In the genomic region with DNA sequence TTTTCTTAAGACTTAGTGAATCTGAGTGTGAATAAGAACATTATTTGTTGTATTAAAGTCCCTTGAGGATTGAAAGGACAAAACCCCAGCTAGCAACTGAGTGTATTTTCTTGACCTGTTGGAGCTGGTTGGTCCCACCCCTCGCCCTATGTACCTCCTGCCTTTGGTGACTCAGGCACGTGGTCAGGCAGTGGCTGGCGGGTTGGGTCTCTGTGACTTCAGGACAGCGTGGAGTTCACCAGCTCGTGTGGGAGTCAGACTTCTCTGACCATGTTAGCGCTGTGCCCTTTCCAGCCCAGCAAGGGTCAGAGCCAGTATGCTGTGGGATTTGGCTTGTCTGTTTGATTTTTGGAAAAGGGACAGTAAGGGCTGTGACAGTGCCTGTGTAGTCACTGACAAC, we compare ENCODE assay signal across 10 cellular contexts.
DNase-seq lines count a peak whose midpoint lies in the region; ATAC-seq and TF ChIP-seq lines count a peak whose summit lies in the region.
"Had no signal": no experiment of that assay in that cellular context is flagged by ENCODE, and none has a peak within 500 bp of the region (broad histone marks: within the 10 kb centered on the region; RNA-seq: fewer than 3 reads in every experiment).

No MANE protein-coding gene starts in this region.

- no peaks in the 10 kb centered on the region for H3K9me3 Mint-ChIP-seq in dendritic cell treated with granulocyte-macrophage colony-stimulating factor and Interleukin-4, amounts not matched to agents 40 ng/mL and 50 ng/mL, for 4 days
- no peaks in the 10 kb centered on the region for H3K9me3 Mint-ChIP-seq in osteocyte (ENCODE audit: unreplicated experiment)

- no peaks in the 10 kb centered on the region for H3K9me3 ChIP-seq in tibial artery

- no peaks in the 10 kb centered on the region for H3K27me3 Mint-ChIP-seq in dendritic cell treated with granulocyte-macrophage colony-stimulating factor and Interleukin-4, amounts not matched to agents 40 ng/mL and 50 ng/mL, for 4 days
- no peaks in the 10 kb centered on the region for H3K27me3 Mint-ChIP-seq in osteocyte (ENCODE audit: unreplicated experiment)

- no peak overlapping the region for H3K4me3 ChIP-seq in tibial artery

- ATAC-seq in Right ventricle myocardium inferior (peak; percentile 30), GM21515 (IDR thresholded peaks at IDR 0.05; ENCODE audit: unreplicated experiment) (no peak), GM18502 (IDR thresholded peaks at IDR 0.05; ENCODE audit: poor library complexity, unreplicated experiment) (no peak)

- H3K27ac Mint-ChIP-seq in dendritic cell treated with granulocyte-macrophage colony-stimulating factor and Interleukin-4, amounts not matched to agents 40 ng/mL and 50 ng/mL, for 4 days = peak overlapping the region; percentile 73
- no peak overlapping the region for H3K27ac Mint-ChIP-seq in osteocyte (ENCODE audit: unreplicated experiment)

- H3K27ac ChIP-seq in tibial artery = no peak overlapping the region

- intact Hi-C loops in Right ventricle myocardium inferior (cut with DNase I) (loop anchor here (2.0 kb wide), 1 partner anchor 111 kb away; no protein-coding TSS in a partner anchor), cardiac septum (cut with DNase I) (loop anchor here (5.0 kb wide), 1 partner anchor 112 kb away; the partner anchor contains the start of gene RREB1), tibial artery (cut with DNase I; ENCODE audit: low total_unique reads) (no loop called here)
- intact Hi-C loops in dendritic cell treated with granulocyte-macrophage colony-stimulating factor and Interleukin-4, amounts not matched to agents 40 ng/mL and 50 ng/mL, for 4 days (cut with micrococcal nuclease) = no loop called here

- TF ChIP-seq CTCF in osteocyte (IDR thresholded peaks at IDR 0.05) = no peak
- no peak for TF ChIP-seq CTCF in tibial artery (IDR thresholded peaks at IDR 0.05)

- no peaks in the 10 kb centered on the region for H3K4me1 ChIP-seq in tibial artery

- DNase-seq in Right ventricle myocardium inferior (ENCODE audit: missing footprints) (no peak), cardiac septum (ENCODE audit: low spot score) (no peak), mucosa of gallbladder (ENCODE audit: low spot score) (peak; percentile 31), osteocyte (ENCODE audit: extremely low spot score, unreplicated experiment) (no peak), tibial artery (no peak)
- DNase-seq: activated CD4-positive, alpha-beta T cell treated with anti-CD3 and anti-CD28 coated beads, Interleukin-2, amount 50 U/mL, for 1 hour; stimulated activated CD4-positive, alpha-beta T cell treated with anti-CD3 and anti-CD28 coated beads, Interleukin-1b, Interleukin-23, amount 100 ng/mL, for 48 hours had no signal

- no peaks in the 10 kb centered on the region for H3K27me3 ChIP-seq in tibial artery

- H3K4me1 Mint-ChIP-seq in dendritic cell treated with granulocyte-macrophage colony-stimulating factor and Interleukin-4, amounts not matched to agents 40 ng/mL and 50 ng/mL, for 4 days (ENCODE audit: low read depth) = peaks cover 47% of the 10 kb centered on the region
- peaks cover 23% of the 10 kb centered on the region for H3K4me1 Mint-ChIP-seq in osteocyte (ENCODE audit: unreplicated experiment)

- peaks cover 86% of the 10 kb centered on the region for H3K36me3 Mint-ChIP-seq in dendritic cell treated with granulocyte-macrophage colony-stimulating factor and Interleukin-4, amounts not matched to agents 40 ng/mL and 50 ng/mL, for 4 days (ENCODE audit: low read depth)
- H3K36me3 Mint-ChIP-seq in osteocyte (ENCODE audit: unreplicated experiment) = peaks cover 33% of the 10 kb centered on the region

- no peak overlapping the region for H3K4me3 Mint-ChIP-seq in dendritic cell treated with granulocyte-macrophage colony-stimulating factor and Interleukin-4, amounts not matched to agents 40 ng/mL and 50 ng/mL, for 4 days
- no peak overlapping the region for H3K4me3 Mint-ChIP-seq in osteocyte (ENCODE audit: unreplicated experiment)

- peaks cover 17 to 39% (median 30%) of the 10 kb centered on the region in 3 donors for H3K36me3 ChIP-seq in tibial artery

Comparison
In these comparisons a context has a peak if more than half of its experiments do, and no peak if none do; other contexts are left out.
1. intact Hi-C loops: an anchor here in Right ventricle myocardium inferior (2.0 kb wide) and cardiac septum (5.0 kb wide); none called in dendritic cell treated with granulocyte-macrophage colony-stimulating factor and Interleukin-4, amounts not matched to agents 40 ng/mL and 50 ng/mL, for 4 days and tibial artery.